In genomic region chr4:3676196-3676595, GRCh38 we compare ENCODE assay signal across 1 cellular context.
TF ChIP-seq lines count a peak whose summit lies in the region.

No MANE protein-coding gene starts in this region.

TF ChIP-seq in H1, 55 proteins besides CTCF, POLR2A, EP300 and RAD21:
- TF ChIP-seq TEAD4 (IDR thresholded peaks at IDR 0.05; ENCODE audit: low read depth, low read length) (no peak), EGR1 (IDR thresholded peaks at IDR 0.05; ENCODE audit: borderline replicate concordance, low read depth, low read length) (no peak), RNF2 (IDR thresholded peaks at IDR 0.05; ENCODE audit: borderline replicate concordance, low read depth, low read length, missing control alignments, poor library complexity, severe bottlenecking) (no peak), EZH2 (IDR thresholded peaks at IDR 0.05; ENCODE audit: low read depth, low read length, severe bottlenecking) (no peak), ASH2L (IDR thresholded peaks at IDR 0.05; ENCODE audit: low read length) (no peak), GTF2F1 (IDR thresholded peaks at IDR 0.05; ENCODE audit: borderline replicate concordance, low read depth, low read length) (no peak), BACH1 (IDR thresholded peaks at IDR 0.05; ENCODE audit: low read length) (no peak), E2F6 (IDR thresholded peaks at IDR 0.05) (no peak), NANOG (IDR thresholded peaks at IDR 0.05; ENCODE audit: insufficient read depth, low read depth, low read length, poor library complexity, severe bottlenecking) (no peak), FOSL1 (IDR thresholded peaks at IDR 0.05; ENCODE audit: insufficient read depth, low read depth, low read length) (no peak), CHD1 (IDR thresholded peaks at IDR 0.05; ENCODE audit: low read depth, low read length) (no peak), CHD2 (IDR thresholded peaks at IDR 0.05; ENCODE audit: low read length) (no peak), SUZ12 (IDR thresholded peaks at IDR 0.05; ENCODE audit: low read length) (no peak), SIX5 (IDR thresholded peaks at IDR 0.05; ENCODE audit: low read depth, low read length) (no peak), TCF12 (IDR thresholded peaks at IDR 0.05; ENCODE audit: low read depth, low read length) (no peak), CTBP2 (IDR thresholded peaks at IDR 0.05; ENCODE audit: borderline replicate concordance, insufficient read depth, insufficient read length, low read length) (no peak), BCL11A (IDR thresholded peaks at IDR 0.05; ENCODE audit: low read depth in 2 of 2, low read length in 2 of 2) (no peak), TBP (IDR thresholded peaks at IDR 0.05; ENCODE audit: low read depth, low read length) (no peak), PHF8 (conservative IDR thresholded peaks at IDR 0.05; ENCODE audit: low read depth, low read length) (no peak), RBBP5 (IDR thresholded peaks at IDR 0.05; ENCODE audit: borderline replicate concordance, low read depth, low read length) (no peak)
TF ChIP-seq in H1: peak in this region for 0.
